In the genomic region with DNA sequence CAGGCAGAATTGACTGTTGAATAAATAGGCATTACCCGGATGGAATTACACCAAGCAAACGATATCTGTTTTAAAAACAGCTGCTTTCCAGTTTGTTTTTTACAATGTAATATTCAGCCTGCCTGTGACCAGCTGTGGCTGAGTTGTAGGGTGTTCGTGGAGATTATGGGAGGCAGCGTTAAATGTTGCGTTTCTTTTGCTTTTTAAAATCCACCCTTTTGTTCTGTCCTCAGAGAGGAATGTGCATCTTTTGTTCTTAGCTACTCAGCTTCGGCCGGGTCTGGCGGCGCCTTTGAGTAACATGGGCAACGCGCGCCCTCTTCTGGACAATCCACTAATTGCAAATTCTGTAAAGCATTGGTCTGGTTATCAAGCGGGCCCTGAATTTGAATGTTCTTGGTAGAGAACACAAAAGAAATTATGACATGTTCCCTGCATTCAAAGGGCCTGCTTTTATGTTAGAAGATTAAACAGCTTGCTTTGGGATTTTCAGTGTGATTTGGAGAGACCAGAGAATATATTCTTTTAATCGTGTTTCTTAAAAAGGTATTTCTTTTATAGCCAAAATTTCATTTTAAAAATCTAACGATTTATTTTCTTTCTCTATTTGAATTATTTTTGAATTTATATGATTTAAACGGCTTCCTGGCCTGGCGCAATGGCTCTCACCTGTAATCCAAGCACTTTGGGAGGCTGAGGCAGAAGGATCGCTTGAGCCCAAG, we compare ENCODE assay signal across 8 cellular contexts.
A peak's percentile ranks its signal among the peaks of the same experiment; 100 is the strongest.
DNase-seq lines count a peak whose midpoint lies in the region; ATAC-seq, FAIRE-seq and TF ChIP-seq lines count a peak whose summit lies in the region.

No MANE protein-coding gene starts in this region.

- no peak for TF ChIP-seq POLR2A in A549 (IDR thresholded peaks at IDR 0.05; ENCODE audit: low read length)

- FAIRE-seq in A549 (lab: Jason Lieb, UNC): no peak

- H3K4me3 ChIP-seq in A549: no peak overlapping the region

- no peak overlapping the region for H3K27ac Mint-ChIP-seq in effector memory CD8-positive, alpha-beta T cell

- H3K9me3 Mint-ChIP-seq in effector memory CD8-positive, alpha-beta T cell: no peaks in the 10 kb centered on the region

- DNase-seq in A549 (ENCODE audit: low read depth in 1 of 2, low spot score in 1 of 2) (peak; percentile 46 to 73), HT-29 (ENCODE audit: low spot score) (peak; percentile 93), NCI-H82 treated with DMSO at 0.1 percent for 48 hours (lab: John Stamatoyannopoulos, UW; ENCODE audit: unreplicated experiment) (peak; percentile 46), lung microvascular endothelial cell (ENCODE audit: low read depth in 2 of 2) (peak; percentile 82 to 90)
- DNase-seq in activated CD8-positive, alpha-beta memory T cell treated with anti-CD3 and anti-CD28 coated beads for 1 hour (ENCODE audit: extremely low read depth in 1 of 2, low read depth in 1 of 2): peak; percentile 71 to 77
- DNase-seq in effector memory CD8-positive, alpha-beta T cell: peak; percentile 84 to 88 (median 88)
- peak; percentile 83 for DNase-seq in stimulated activated CD8-positive, alpha-beta memory T cell treated with anti-CD3 and anti-CD28 coated beads, Interleukin-15, amount 100 ng/mL, for 1 hour (ENCODE audit: low read depth)

- 0 out of 3 replicates have a peak, but pooled peaks cover 3% of the 10 kb centered on the region for H3K4me1 ChIP-seq in A549

- 16% methylated on average over 18 of the region's 18 CpGs for WGBS in A549 (ENCODE audit: missing lambda C conversion rate)

- H3K36me3 Mint-ChIP-seq in effector memory CD8-positive, alpha-beta T cell (ENCODE audit: insufficient read depth): peaks cover 18% of the 10 kb centered on the region

- TF ChIP-seq EP300 in A549 (IDR thresholded peaks at IDR 0.05): no peak

- H3K27ac ChIP-seq in A549: peak overlapping the region; percentile 45 to 73

- CTCF ChIA-PET in A549 (lab: Yijun Ruan, JAX): interaction anchor here (0.8 to 6.4 kb wide), 37 partner anchors 9 to 676 kb away, joined by 3 to 155 read pairs (median 5); partner anchors contain the start of gene FHDC1

- ATAC-seq in A549 (peak; percentile 86 to 95), GM18873 (IDR thresholded peaks at IDR 0.05; ENCODE audit: low FRiP score, unreplicated experiment) (peak; percentile 46)
- peak; percentile 88 for ATAC-seq in effector memory CD8-positive, alpha-beta T cell (replicated peaks)

- H3K27me3 Mint-ChIP-seq in effector memory CD8-positive, alpha-beta T cell: no peaks in the 10 kb centered on the region

- no peaks in the 10 kb centered on the region for H3K4me1 Mint-ChIP-seq in effector memory CD8-positive, alpha-beta T cell (ENCODE audit: low read depth in 2 of 2)

- H3K9me3 ChIP-seq in A549: no peaks in the 10 kb centered on the region

- POLR2A ChIA-PET in A549 (lab: Yijun Ruan, JAX): interaction anchor here (1.2 kb wide), 1 partner anchor 45 kb away, joined by 3 read pairs; no protein-coding TSS in a partner anchor

- peak overlapping the region; percentile 50 for H3K4me2 ChIP-seq in A549

- H3K4me3 Mint-ChIP-seq in effector memory CD8-positive, alpha-beta T cell: no peak overlapping the region

- peak; percentile 88 to 90 for TF ChIP-seq RAD21 in A549 (conservative IDR thresholded peaks at IDR 0.05 in 1 of 2, IDR thresholded peaks at IDR 0.05 in 1 of 2)

- peak; percentile 80 for TF ChIP-seq CTCF in A549 (IDR thresholded peaks at IDR 0.05)

TF ChIP-seq in A549, 52 proteins besides CTCF, POLR2A, EP300 and RAD21:
- TF ChIP-seq HOXA7 (CRISPR knock-in tag; IDR thresholded peaks at IDR 0.05): no peak
- peak; percentile 92 for TF ChIP-seq SMC3 (IDR thresholded peaks at IDR 0.05)
